Comparison of ENCODE assay signal across 1 cellular context in genomic region chr11:46920709-46921108, GRCh38.
TF ChIP-seq lines count a peak whose summit lies in the region.

No MANE protein-coding gene starts in this region.

TF ChIP-seq in GM23338, 12 proteins besides CTCF, POLR2A, EP300 and RAD21 (continued from another document):
- no peak for TF ChIP-seq ZNF462 (CRISPR knock-in tag; IDR thresholded peaks at IDR 0.05)
- TF ChIP-seq EZH2phosphoT487 (IDR thresholded peaks at IDR 0.05; ENCODE audit: unreplicated experiment), result no peak
- TF ChIP-seq STAT1 (IDR thresholded peaks at IDR 0.05; ENCODE audit: unreplicated experiment), result no peak
- no peak for TF ChIP-seq ZNF114 (CRISPR knock-in tag; IDR thresholded peaks at IDR 0.05)
- TF ChIP-seq ETS1 (IDR thresholded peaks at IDR 0.05), result no peak
- no peak for TF ChIP-seq CREB1 (CRISPR knock-in tag; IDR thresholded peaks at IDR 0.05; ENCODE audit: low read depth)
- no peak for TF ChIP-seq EZH2 (IDR thresholded peaks at IDR 0.05; ENCODE audit: low read depth, unreplicated experiment)
- TF ChIP-seq REST (IDR thresholded peaks at IDR 0.05; ENCODE audit: unreplicated experiment), result no peak
- no peak for TF ChIP-seq JUNB (IDR thresholded peaks at IDR 0.05; ENCODE audit: unreplicated experiment)
- TF ChIP-seq NANOG (IDR thresholded peaks at IDR 0.05; ENCODE audit: borderline replicate concordance), result no peak
